In the genomic region with DNA sequence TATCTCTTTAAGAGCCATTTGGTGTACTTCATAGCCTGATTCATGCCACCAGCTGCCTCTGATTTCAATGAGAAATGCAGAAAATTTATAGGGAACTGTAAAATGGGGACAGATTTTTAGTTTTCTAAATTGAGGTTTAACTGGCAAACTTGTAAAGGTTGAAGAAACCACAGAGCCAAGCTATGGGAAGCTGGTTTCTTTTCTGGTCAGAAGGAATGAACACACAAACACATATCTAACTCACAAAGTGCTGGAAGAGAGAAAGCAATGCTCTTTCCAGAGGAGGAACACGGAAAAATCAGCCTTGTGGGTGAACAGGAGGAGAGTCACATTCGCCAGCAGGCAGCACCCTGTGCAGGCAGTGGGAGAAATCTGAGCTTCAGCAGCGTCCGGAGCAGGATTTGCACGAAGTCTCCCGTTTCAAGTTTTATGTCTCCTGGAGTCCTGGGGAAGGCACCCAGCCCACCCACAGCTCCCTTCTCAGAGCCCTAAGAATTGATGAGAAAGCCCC, we compare ENCODE assay signal across 11 cellular contexts. TPM values are rescaled to one million over a fixed set of nuclear protein-coding genes. Genes with fewer than 3 reads are reported as not detected.
A peak's percentile ranks its signal among the peaks of the same experiment; 100 is the strongest.
DNase-seq lines count a peak whose midpoint lies in the region; ATAC-seq, FAIRE-seq and TF ChIP-seq lines count a peak whose summit lies in the region.
"Had no signal": no experiment of that assay in that cellular context is flagged by ENCODE, and none has a peak within 500 bp of the region (broad histone marks: within the 10 kb centered on the region; RNA-seq: fewer than 3 reads in every experiment).

No MANE protein-coding gene starts in this region.

- peak; percentile 24 for DNase-seq in AG04450 (ENCODE audit: low read depth, low spot score)
- DNase-seq in SK-N-SH: no peak
- DNase-seq in cardiac muscle cell (ENCODE audit: low read depth in 1 of 2, low spot score in 1 of 2): peak; percentile 44 to 49
- DNase-seq in neural progenitor cell (ENCODE audit: low spot score): peak; percentile 27
- no peak for DNase-seq in ureter (ENCODE audit: low spot score)
- DNase-seq in frontal cortex (ENCODE audit: low spot score in 2 of 2): no peak
- DNase-seq: activated CD4-positive, CD25-positive, alpha-beta regulatory T cell; NCI-H510A had no signal

- CTCF ChIA-PET in AG04450 (lab: Charles Lee): interaction anchor here (1.1 to 7.0 kb wide), 3 partner anchors 27 to 388 kb away, joined by 8 to 54 read pairs (median 9); no protein-coding TSS in a partner anchor
- CTCF ChIA-PET in SK-N-SH (lab: Yijun Ruan, JAX): no interaction called here

- H3K9me3 ChIP-seq in AG04450 (ENCODE audit: control insufficient read depth, insufficient read depth, low read length) (no peaks in the 10 kb centered on the region), SK-N-SH (no peaks in the 10 kb centered on the region), cardiac muscle cell (ENCODE audit: low read depth) (no peaks in the 10 kb centered on the region), neural progenitor cell (ENCODE audit: low read depth) (no peaks in the 10 kb centered on the region)
- H3K9me3 ChIP-seq: BLaER1 treated with 17β-estradiol and CSF1 and Interleukin-3, amounts not matched to agents 10 nM and 100 nM had no signal

- ATAC-seq in HG03039 (IDR thresholded peaks at IDR 0.05; ENCODE audit: unreplicated experiment) (no peak), GM18873 (IDR thresholded peaks at IDR 0.05; ENCODE audit: low FRiP score, unreplicated experiment) (no peak)

- H3K27me3 ChIP-seq in AG04450 (ENCODE audit: control insufficient read depth, insufficient read depth, low read length) (no peaks in the 10 kb centered on the region), SK-N-SH (ENCODE audit: insufficient read depth) (peaks cover 21% of the 10 kb centered on the region; the same call in 1 of the 2 replicates), cardiac muscle cell (no peaks in the 10 kb centered on the region), neural progenitor cell (peaks cover 8% of the 10 kb centered on the region)
- H3K27me3 ChIP-seq: BLaER1 treated with 17β-estradiol and CSF1 and Interleukin-3, amounts not matched to agents 10 nM and 100 nM had no signal

- 7% methylated on average over 6 of the region's 6 CpGs for WGBS in SK-N-SH (ENCODE audit: low lambda C conversion rate)

- H3K9ac ChIP-seq in SK-N-SH (no peak overlapping the region), neural progenitor cell (no peak overlapping the region)
- H3K9ac ChIP-seq: BLaER1 treated with 17β-estradiol and CSF1 and Interleukin-3, amounts not matched to agents 10 nM and 100 nM had no signal

- H3K9me3 Mint-ChIP-seq in neural progenitor cell: no peaks in the 10 kb centered on the region

- POLR2A ChIA-PET in AG04450 (lab: Yijun Ruan, JAX) (interaction anchor here (1.2 kb wide), 1 partner anchor 10 kb away, joined by 3 read pairs; no protein-coding TSS in a partner anchor), SK-N-SH (lab: Yijun Ruan, JAX) (no interaction called here)

- peak overlapping the region; percentile 66 for H3K4me3 Mint-ChIP-seq in neural progenitor cell

- peak overlapping the region; percentile 47 for H3K27ac ChIP-seq in AG04450 (ENCODE audit: low read depth, low read length)
- H3K27ac ChIP-seq in SK-N-SH (ENCODE audit: low read depth in 2 of 2, low read length in 1 of 2): no peak overlapping the region
- H3K27ac ChIP-seq in cardiac muscle cell: peak overlapping the region; percentile 92
- no peak overlapping the region for H3K27ac ChIP-seq in neural progenitor cell
- H3K27ac ChIP-seq: BLaER1 treated with 17β-estradiol and CSF1 and Interleukin-3, amounts not matched to agents 10 nM and 100 nM had no signal

- H3K36me3 ChIP-seq in SK-N-SH (replicated peaks in 1 of 2; ENCODE audit: control insufficient read depth in 1 of 2, insufficient read depth in 2 of 2, low read length in 1 of 2) (no peaks in the 10 kb centered on the region), cardiac muscle cell (no peaks in the 10 kb centered on the region), neural progenitor cell (no peaks in the 10 kb centered on the region)
- H3K36me3 ChIP-seq: BLaER1 treated with 17β-estradiol and CSF1 and Interleukin-3, amounts not matched to agents 10 nM and 100 nM had no signal

- peaks cover 2% of the 10 kb centered on the region for H3K27me3 Mint-ChIP-seq in neural progenitor cell (ENCODE audit: insufficient read depth, low read depth)

- H3K4me1 ChIP-seq in SK-N-SH (ENCODE audit: control insufficient read depth in 1 of 2, insufficient read depth in 2 of 2, low read depth in 1 of 2, low read length in 1 of 2): no peaks in the 10 kb centered on the region
- H3K4me1 ChIP-seq in cardiac muscle cell (ENCODE audit: low read depth): peaks cover 61% of the 10 kb centered on the region
- peaks cover 24% of the 10 kb centered on the region for H3K4me1 ChIP-seq in neural progenitor cell

- peak overlapping the region; percentile 82 for H3K27ac Mint-ChIP-seq in neural progenitor cell

- peaks cover 21% of the 10 kb centered on the region for H3K4me1 Mint-ChIP-seq in neural progenitor cell

- no peak for TF ChIP-seq EP300 in SK-N-SH (IDR thresholded peaks at IDR 0.05; ENCODE audit: borderline replicate concordance in 1 of 2, low read depth in 1 of 2, low read length in 1 of 2)

- no peaks in the 10 kb centered on the region for H3K9me2 ChIP-seq in SK-N-SH

- H3K4me3 ChIP-seq in AG04450 (ENCODE audit: low read depth, low read length) (peak overlapping the region; percentile 73), SK-N-SH (ENCODE audit: low read depth in 2 of 2, low read length in 1 of 2) (no peak overlapping the region), cardiac muscle cell (peak overlapping the region; percentile 63), neural progenitor cell (peak overlapping the region; percentile 45)
- H3K4me3 ChIP-seq: BLaER1 treated with 17β-estradiol and CSF1 and Interleukin-3, amounts not matched to agents 10 nM and 100 nM had no signal

- TF ChIP-seq RAD21 in SK-N-SH (IDR thresholded peaks at IDR 0.05; ENCODE audit: low read length): no peak

- H2AFZ ChIP-seq in SK-N-SH (ENCODE audit: low read depth) (no peak overlapping the region), neural progenitor cell (replicated peaks) (peak overlapping the region; percentile 78)

- H4K20me1 ChIP-seq in SK-N-SH (ENCODE audit: insufficient read depth): no peaks in the 10 kb centered on the region
- no peaks in the 10 kb centered on the region for H4K20me1 ChIP-seq in neural progenitor cell (ENCODE audit: low read depth)
- H4K20me1 ChIP-seq: BLaER1 treated with 17β-estradiol and CSF1 and Interleukin-3, amounts not matched to agents 10 nM and 100 nM had no signal

- no peak for FAIRE-seq in frontal cortex (lab: Jason Lieb, UNC)

- H3K36me3 Mint-ChIP-seq in neural progenitor cell: no peaks in the 10 kb centered on the region

- H3K79me2 ChIP-seq in SK-N-SH (ENCODE audit: insufficient read depth) (no peaks in the 10 kb centered on the region), neural progenitor cell (ENCODE audit: low read depth) (no peaks in the 10 kb centered on the region)

- 0 out of 2 replicates have a peak overlapping the region, but pooled peaks have one; percentile 7 for H3K4me2 ChIP-seq in SK-N-SH
- peak overlapping the region; percentile 92 for H3K4me2 ChIP-seq in neural progenitor cell
- H3K4me2 ChIP-seq: BLaER1 treated with 17β-estradiol and CSF1 and Interleukin-3, amounts not matched to agents 10 nM and 100 nM had no signal

- TF ChIP-seq CTCF in AG04450 (IDR thresholded peaks at IDR 0.05; ENCODE audit: low read depth, low read length): no peak
- no peak for TF ChIP-seq CTCF in SK-N-SH (IDR thresholded peaks at IDR 0.05)
- TF ChIP-seq CTCF in cardiac muscle cell (IDR thresholded peaks at IDR 0.05; ENCODE audit: low read depth, low read length): no peak
- TF ChIP-seq CTCF in neural progenitor cell (IDR thresholded peaks at IDR 0.05): no peak

- no peaks in the 10 kb centered on the region for H3F3A ChIP-seq in SK-N-SH (replicated peaks; ENCODE audit: insufficient read depth)
- no peaks in the 10 kb centered on the region for H3F3A ChIP-seq in neural progenitor cell (ENCODE audit: low read depth)

TF ChIP-seq in SK-N-SH, 30 proteins besides CTCF, POLR2A, EP300 and RAD21:
- TF ChIP-seq FOSL2 (IDR thresholded peaks at IDR 0.05; ENCODE audit: borderline replicate concordance, low read depth): no peak
- TF ChIP-seq SIN3A (IDR thresholded peaks at IDR 0.05; ENCODE audit: borderline replicate concordance, low read depth, low read length): no peak

RNA-seq across cellular contexts. Expression of a gene that starts 0.5 kb away (rescaled TPM):
- polyA plus RNA-seq in AG04450 (2011; rRNA removed): 80.7 and 105 TPM in 2 replicates
- polyA minus RNA-seq in AG04450 (2011; rRNA and poly(A)+ RNA removed): 149 and 226 TPM in 2 replicates
- polyA plus RNA-seq in SK-N-SH (2012; rRNA removed): not detected in 2 replicates
- polyA plus RNA-seq in SK-N-SH (2012; cell fraction: cytosol; rRNA removed): not detected in 2 replicates
- not detected in 2 replicates for polyA plus RNA-seq in SK-N-SH (2012; cell fraction: nucleus; rRNA removed)
- 397 and 507 TPM in 2 replicates for total RNA-seq in cardiac muscle cell
- 428 and 517 TPM in 2 replicates for polyA plus RNA-seq in cardiac muscle cell
- total RNA-seq in neural progenitor cell (ENCODE audit: low replicate concordance): 0.96 and 3.3 TPM in 2 replicates
- 16.4 TPM for total RNA-seq in ureter
- 22.8 TPM for total RNA-seq in frontal cortex

Comparison
In these comparisons a context has a peak if more than half of its experiments do, and no peak if none do; other contexts are left out.
1. DNase-seq: peak in AG04450 (single experiment), cardiac muscle cell (2 of 2) and neural progenitor cell (single experiment); none in SK-N-SH (single experiment), ureter (single experiment) and frontal cortex (0 of 2).
2. H3K27ac ChIP-seq: peak in AG04450 (single experiment) and cardiac muscle cell (single experiment); none in SK-N-SH (0 of 2) and neural progenitor cell (single experiment).
3. H3K4me3 ChIP-seq: peak in AG04450 (single experiment), cardiac muscle cell (single experiment) and neural progenitor cell (single experiment); none in SK-N-SH (0 of 2).
4. RNA of a gene that starts 0.5 kb away (total RNA-seq): 397 to 507 TPM in cardiac muscle cell; 22.8 TPM in frontal cortex (single experiment), 16.4 TPM in ureter (single experiment) and 0.96 to 3.3 TPM in neural progenitor cell; every median in the first group is over 10 times any median in the second.